ENCODE assay signal across 14 cellular contexts in the genomic region with DNA sequence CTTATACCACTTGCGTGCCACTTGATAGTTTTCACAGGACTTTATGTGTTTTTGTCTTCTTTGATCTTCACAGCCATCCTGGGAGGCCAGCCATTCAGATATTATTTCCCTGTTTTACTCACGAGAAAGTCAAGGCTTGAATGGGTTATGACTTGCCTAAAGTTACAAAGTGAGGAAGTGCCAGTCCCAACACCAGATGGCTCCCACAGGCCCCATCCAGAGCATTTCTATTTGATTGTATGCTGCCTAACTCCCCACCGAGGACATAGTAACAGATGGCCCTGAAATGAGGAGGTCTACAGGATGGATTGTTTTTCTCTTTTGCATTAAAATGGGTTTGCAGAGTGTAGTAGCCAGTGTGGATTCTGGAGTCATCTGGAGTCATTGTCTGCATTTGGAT.
DNase-seq lines count a peak whose midpoint lies in the region; ATAC-seq lines count a peak whose summit lies in the region.
"Had no signal": no experiment of that assay in that cellular context is flagged by ENCODE, and none has a peak within 500 bp of the region (broad histone marks: within the 10 kb centered on the region; RNA-seq: fewer than 3 reads in every experiment).

No MANE protein-coding gene starts in this region.

- H3K36me3 Mint-ChIP-seq in activated naive CD4-positive, alpha-beta T cell treated with anti-CD3 and anti-CD28 coated beads, Interleukin-2, amount 50 U/mL, for 72 hours: peaks cover 16 to 24% of the 10 kb centered on the region in 2 donors

- DNase-seq in G401 (ENCODE audit: low spot score) (peak; percentile 63), NCI-H2171 treated with DMSO at 0.1 percent for 48 hours (lab: John Stamatoyannopoulos, UW) (peak; percentile 94), NCI-H69 (lab: John Stamatoyannopoulos, UW) (peak; percentile 8), hypothalamus (lab: John Stamatoyannopoulos, UW) (no peak), left lobe of liver (ENCODE audit: low spot score) (no peak), HuH-7.5 (ENCODE audit: low spot score) (no peak)
- no peak for DNase-seq in activated naive CD4-positive, alpha-beta T cell treated with anti-CD3 and anti-CD28 coated beads, Interleukin-2, amount 50 U/mL, for 72 hours (ENCODE audit: low spot score in 2 of 2)
- DNase-seq: Calu3; CD8-positive, alpha-beta T cell; GDM1; GM23248; HCEC 1CT; IMR-90 had no signal

- in situ Hi-C loops in G401 (cut with HindIII; ENCODE audit: low sequenced_read_pairs): no loop called here

- H3K27ac Mint-ChIP-seq in activated naive CD4-positive, alpha-beta T cell treated with anti-CD3 and anti-CD28 coated beads, Interleukin-2, amount 50 U/mL, for 72 hours: no peak overlapping the region
- H3K27ac Mint-ChIP-seq: B cell; CD8-positive, alpha-beta T cell had no signal

- ATAC-seq in activated naive CD4-positive, alpha-beta T cell treated with anti-CD3 and anti-CD28 coated beads, Interleukin-2, amount 50 U/mL, for 72 hours: no peak
- ATAC-seq in left lobe of liver: no peak
- ATAC-seq: CD8-positive, alpha-beta T cell had no signal

- H3K9me3 Mint-ChIP-seq in activated naive CD4-positive, alpha-beta T cell treated with anti-CD3 and anti-CD28 coated beads, Interleukin-2, amount 50 U/mL, for 72 hours: peaks cover 12 to 18% of the 10 kb centered on the region in 2 donors

Comparison
In these comparisons a context has a peak if more than half of its experiments do, and no peak if none do; other contexts are left out.
1. DNase-seq: peak in G401 (single experiment), NCI-H2171 treated with DMSO at 0.1 percent for 48 hours (single experiment) and NCI-H69 (single experiment); none in hypothalamus (0 of 51), activated naive CD4-positive, alpha-beta T cell treated with anti-CD3 and anti-CD28 coated beads, Interleukin-2, amount 50 U/mL, for 72 hours (0 of 2), left lobe of liver (single experiment) and HuH-7.5 (single experiment).